ENCODE assay signal across 10 cellular contexts in the genomic region with DNA sequence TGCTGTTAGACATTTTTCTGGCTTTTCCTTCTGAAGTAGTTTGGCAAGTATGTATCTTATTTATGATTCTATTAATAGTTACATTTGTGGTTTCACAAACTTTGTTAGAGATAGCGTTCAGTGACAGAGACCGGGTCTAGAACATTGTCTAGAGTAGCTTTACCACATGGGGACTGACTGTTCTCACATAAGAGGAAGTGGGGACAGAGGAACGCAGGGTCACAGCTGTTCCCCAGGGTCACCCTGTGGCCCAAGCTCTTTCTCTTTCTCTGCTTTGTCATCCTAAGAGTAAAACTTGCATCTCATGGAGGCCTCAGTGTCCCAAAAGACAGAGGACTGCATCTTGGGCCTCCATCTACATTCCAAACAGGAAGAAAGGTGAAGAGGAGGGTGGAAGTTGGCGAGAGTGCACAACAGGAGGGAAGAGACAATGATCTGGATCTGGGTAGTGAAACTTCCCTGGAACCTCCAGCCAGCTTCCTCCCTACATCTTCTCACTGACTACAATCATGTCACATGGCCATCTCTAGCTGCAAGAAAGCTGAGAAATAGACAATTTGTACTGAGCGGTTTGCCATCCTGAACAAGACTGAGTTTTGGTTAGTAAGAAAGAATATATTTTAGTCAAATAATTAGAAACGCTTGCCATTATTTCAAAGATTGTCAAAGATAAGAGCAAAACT.
DNase-seq lines count a peak whose midpoint lies in the region; ATAC-seq and TF ChIP-seq lines count a peak whose summit lies in the region.
"Had no signal": no experiment of that assay in that cellular context is flagged by ENCODE, and none has a peak within 500 bp of the region (broad histone marks: within the 10 kb centered on the region; RNA-seq: fewer than 3 reads in every experiment).

No MANE protein-coding gene starts in this region.

- H3K4me1 Mint-ChIP-seq in GM23338 = peaks cover 8% of the 10 kb centered on the region

- H3K36me3 ChIP-seq in adrenal gland (replicated peaks in 1 of 2) (no peaks in the 10 kb centered on the region), breast epithelium (no peaks in the 10 kb centered on the region), sigmoid colon (no peaks in the 10 kb centered on the region), GM23338 (ENCODE audit: insufficient read depth) (peaks cover 6% of the 10 kb centered on the region; the same call in 1 of the 2 replicates)

- H3K9me2 ChIP-seq in GM23338 (ENCODE audit: insufficient read depth) = no peaks in the 10 kb centered on the region

- H3K9me3 Mint-ChIP-seq in GM23338 = peaks cover 28% of the 10 kb centered on the region

- peaks cover 21% of the 10 kb centered on the region for H3K36me3 Mint-ChIP-seq in GM23338 (ENCODE audit: low read depth)

- H3K79me2 ChIP-seq in GM23338 (replicated peaks; ENCODE audit: insufficient read depth) = no peaks in the 10 kb centered on the region

- H3F3A ChIP-seq in GM23338 (replicated peaks; ENCODE audit: low read depth) = no peaks in the 10 kb centered on the region

- no peaks in the 10 kb centered on the region for H4K20me1 ChIP-seq in GM23338 (replicated peaks; ENCODE audit: insufficient read depth)

- peak overlapping the region in 2 of 5 donors; percentile 19 to 21 for H3K27ac ChIP-seq in adrenal gland
- no peak overlapping the region for H3K27ac ChIP-seq in breast epithelium
- H3K27ac ChIP-seq in sigmoid colon = no peak overlapping the region
- no peak overlapping the region for H3K27ac ChIP-seq in GM23338 (ENCODE audit: low read depth)
- H3K27ac ChIP-seq: C4-2B had no signal

- no peak overlapping the region for H3K4me3 Mint-ChIP-seq in GM23338

- H3K27me3 Mint-ChIP-seq in GM23338 (ENCODE audit: insufficient read depth, low read depth, poor library complexity) = peaks cover 2% of the 10 kb centered on the region

- peak in 6 of 7 donors; percentile 16 to 66 (median 32) for DNase-seq in adrenal gland
- no peak for DNase-seq in COLO668 (lab: John Stamatoyannopoulos, UW; ENCODE audit: unreplicated experiment)
- DNase-seq in breast epithelium (ENCODE audit: low spot score in 2 of 2) = no peak
- no peak for DNase-seq in sigmoid colon
- DNase-seq in GM23338 (ENCODE audit: low spot score) = no peak
- DNase-seq: mesenchymal stem cell had no signal

- no peak overlapping the region for H3K27ac Mint-ChIP-seq in GM23338

- intact Hi-C loops in adrenal gland (cut with DNase I) = no loop called here
- intact Hi-C loops in breast epithelium (cut with DNase I; ENCODE audit: low total_unique reads) = loop anchor here (5.0 kb wide), 1 partner anchor 1136 kb away; no protein-coding TSS in a partner anchor
- intact Hi-C loops in sigmoid colon (cut with DNase I) = no loop called here

- peak in 1 of 4 donors; percentile 26 for TF ChIP-seq EP300 in sigmoid colon (IDR thresholded peaks at IDR 0.05)

- H3K4me1 ChIP-seq in adrenal gland (replicated peaks in 1 of 2) (no peaks in the 10 kb centered on the region), breast epithelium (no peaks in the 10 kb centered on the region), sigmoid colon (no peaks in the 10 kb centered on the region), GM23338 (ENCODE audit: insufficient read depth) (no peaks in the 10 kb centered on the region)

- 56 to 70% (median 60%) methylated on average over 6 of the region's 6 CpGs for WGBS in adrenal gland, 4 donors
- WGBS in sigmoid colon, 2 donors = 72 to 86% methylated on average over 6 of the region's 6 CpGs

- no peak for TF ChIP-seq POLR2A in adrenal gland (IDR thresholded peaks at IDR 0.05)
- TF ChIP-seq POLR2A in breast epithelium (IDR thresholded peaks at IDR 0.05) = no peak
- TF ChIP-seq POLR2A in sigmoid colon (IDR thresholded peaks at IDR 0.05) = no peak

- ATAC-seq in GM18502 (IDR thresholded peaks at IDR 0.05; ENCODE audit: poor library complexity, unreplicated experiment) = peak; percentile 98
- peak; percentile 98 for ATAC-seq in GM21381 (IDR thresholded peaks at IDR 0.05; ENCODE audit: unreplicated experiment)
- peak; percentile 100 for ATAC-seq in HG03159 (IDR thresholded peaks at IDR 0.05; ENCODE audit: unreplicated experiment)
- ATAC-seq in GM23338 = no peak

- TF ChIP-seq CTCF in adrenal gland (IDR thresholded peaks at IDR 0.05) = no peak
- no peak for TF ChIP-seq CTCF in breast epithelium (IDR thresholded peaks at IDR 0.05)
- TF ChIP-seq CTCF in sigmoid colon (IDR thresholded peaks at IDR 0.05) = no peak
- no peak for TF ChIP-seq CTCF in GM23338 (conservative IDR thresholded peaks at IDR 0.05; ENCODE audit: low read depth in 2 of 2)

- H3K9me3 ChIP-seq in adrenal gland (replicated peaks in 1 of 3) = no peaks in the 10 kb centered on the region
- H3K9me3 ChIP-seq in breast epithelium = peaks cover 0 to 4% of the 10 kb centered on the region in 2 donors
- peaks cover 0 to 4% (median 0%) of the 10 kb centered on the region in 4 donors for H3K9me3 ChIP-seq in sigmoid colon

- no peak overlapping the region for H3K4me3 ChIP-seq in adrenal gland
- no peak overlapping the region for H3K4me3 ChIP-seq in breast epithelium
- no peak overlapping the region for H3K4me3 ChIP-seq in sigmoid colon
- H3K4me3 ChIP-seq in GM23338 = no peak overlapping the region

- H3K4me2 ChIP-seq in GM23338 = no peak overlapping the region

- H2AFZ ChIP-seq in GM23338 = no peak overlapping the region

- H3K27me3 ChIP-seq in adrenal gland (no peaks in the 10 kb centered on the region), breast epithelium (no peaks in the 10 kb centered on the region), sigmoid colon (no peaks in the 10 kb centered on the region), GM23338 (ENCODE audit: insufficient read depth) (no peaks in the 10 kb centered on the region)

TF ChIP-seq in GM23338, 12 proteins besides CTCF, POLR2A, EP300 and RAD21 (continues in another document):
- TF ChIP-seq ZNF114 (CRISPR knock-in tag; IDR thresholded peaks at IDR 0.05) = no peak
- TF ChIP-seq EZH2 (IDR thresholded peaks at IDR 0.05; ENCODE audit: low read depth, unreplicated experiment) = no peak
- TF ChIP-seq, protein P1, sequence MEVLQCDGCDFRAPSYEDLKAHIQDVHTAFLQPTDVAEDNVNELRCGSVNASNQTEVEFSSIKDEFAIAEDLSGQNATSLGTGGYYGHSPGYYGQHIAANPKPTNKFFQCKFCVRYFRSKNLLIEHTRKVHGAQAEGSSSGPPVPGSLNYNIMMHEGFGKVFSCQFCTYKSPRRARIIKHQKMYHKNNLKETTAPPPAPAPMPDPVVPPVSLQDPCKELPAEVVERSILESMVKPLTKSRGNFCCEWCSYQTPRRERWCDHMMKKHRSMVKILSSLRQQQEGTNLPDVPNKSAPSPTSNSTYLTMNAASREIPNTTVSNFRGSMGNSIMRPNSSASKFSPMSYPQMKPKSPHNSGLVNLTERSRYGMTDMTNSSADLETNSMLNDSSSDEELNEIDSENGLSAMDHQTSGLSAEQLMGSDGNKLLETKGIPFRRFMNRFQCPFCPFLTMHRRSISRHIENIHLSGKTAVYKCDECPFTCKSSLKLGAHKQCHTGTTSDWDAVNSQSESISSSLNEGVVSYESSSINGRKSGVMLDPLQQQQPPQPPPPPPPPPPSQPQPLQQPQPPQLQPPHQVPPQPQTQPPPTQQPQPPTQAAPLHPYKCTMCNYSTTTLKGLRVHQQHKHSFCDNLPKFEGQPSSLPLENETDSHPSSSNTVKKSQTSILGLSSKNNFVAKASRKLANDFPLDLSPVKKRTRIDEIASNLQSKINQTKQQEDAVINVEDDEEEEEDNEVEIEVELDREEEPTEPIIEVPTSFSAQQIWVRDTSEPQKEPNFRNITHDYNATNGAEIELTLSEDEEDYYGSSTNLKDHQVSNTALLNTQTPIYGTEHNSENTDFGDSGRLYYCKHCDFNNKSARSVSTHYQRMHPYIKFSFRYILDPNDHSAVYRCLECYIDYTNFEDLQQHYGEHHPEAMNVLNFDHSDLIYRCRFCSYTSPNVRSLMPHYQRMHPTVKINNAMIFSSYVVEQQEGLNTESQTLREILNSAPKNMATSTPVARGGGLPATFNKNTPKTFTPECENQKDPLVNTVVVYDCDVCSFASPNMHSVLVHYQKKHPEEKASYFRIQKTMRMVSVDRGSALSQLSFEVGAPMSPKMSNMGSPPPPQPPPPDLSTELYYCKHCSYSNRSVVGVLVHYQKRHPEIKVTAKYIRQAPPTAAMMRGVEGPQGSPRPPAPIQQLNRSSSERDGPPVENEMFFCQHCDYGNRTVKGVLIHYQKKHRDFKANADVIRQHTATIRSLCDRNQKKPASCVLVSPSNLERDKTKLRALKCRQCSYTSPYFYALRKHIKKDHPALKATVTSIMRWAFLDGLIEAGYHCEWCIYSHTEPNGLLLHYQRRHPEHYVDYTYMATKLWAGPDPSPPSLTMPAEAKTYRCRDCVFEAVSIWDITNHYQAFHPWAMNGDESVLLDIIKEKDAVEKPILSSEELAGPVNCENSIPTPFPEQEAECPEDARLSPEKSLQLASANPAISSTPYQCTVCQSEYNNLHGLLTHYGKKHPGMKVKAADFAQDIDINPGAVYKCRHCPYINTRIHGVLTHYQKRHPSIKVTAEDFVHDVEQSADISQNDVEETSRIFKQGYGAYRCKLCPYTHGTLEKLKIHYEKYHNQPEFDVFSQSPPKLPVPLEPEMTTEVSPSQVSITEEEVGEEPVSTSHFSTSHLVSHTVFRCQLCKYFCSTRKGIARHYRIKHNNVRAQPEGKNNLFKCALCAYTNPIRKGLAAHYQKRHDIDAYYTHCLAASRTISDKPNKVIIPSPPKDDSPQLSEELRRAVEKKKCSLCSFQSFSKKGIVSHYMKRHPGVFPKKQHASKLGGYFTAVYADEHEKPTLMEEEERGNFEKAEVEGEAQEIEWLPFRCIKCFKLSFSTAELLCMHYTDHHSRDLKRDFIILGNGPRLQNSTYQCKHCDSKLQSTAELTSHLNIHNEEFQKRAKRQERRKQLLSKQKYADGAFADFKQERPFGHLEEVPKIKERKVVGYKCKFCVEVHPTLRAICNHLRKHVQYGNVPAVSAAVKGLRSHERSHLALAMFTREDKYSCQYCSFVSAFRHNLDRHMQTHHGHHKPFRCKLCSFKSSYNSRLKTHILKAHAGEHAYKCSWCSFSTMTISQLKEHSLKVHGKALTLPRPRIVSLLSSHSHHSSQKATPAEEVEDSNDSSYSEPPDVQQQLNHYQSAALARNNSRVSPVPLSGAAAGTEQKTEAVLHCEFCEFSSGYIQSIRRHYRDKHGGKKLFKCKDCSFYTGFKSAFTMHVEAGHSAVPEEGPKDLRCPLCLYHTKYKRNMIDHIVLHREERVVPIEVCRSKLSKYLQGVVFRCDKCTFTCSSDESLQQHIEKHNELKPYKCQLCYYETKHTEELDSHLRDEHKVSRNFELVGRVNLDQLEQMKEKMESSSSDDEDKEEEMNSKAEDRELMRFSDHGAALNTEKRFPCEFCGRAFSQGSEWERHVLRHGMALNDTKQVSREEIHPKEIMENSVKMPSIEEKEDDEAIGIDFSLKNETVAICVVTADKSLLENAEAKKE (CRISPR knock-in tag; IDR thresholded peaks at IDR 0.05) = no peak

Comparison
In these comparisons a context has a peak if more than half of its experiments do, and no peak if none do; other contexts are left out.
1. DNase-seq: peak in adrenal gland (6 of 7); none in COLO668 (single experiment), breast epithelium (0 of 2), sigmoid colon (single experiment) and GM23338 (single experiment).